19 cellular contexts compared by ENCODE assay signal in the genomic region with DNA sequence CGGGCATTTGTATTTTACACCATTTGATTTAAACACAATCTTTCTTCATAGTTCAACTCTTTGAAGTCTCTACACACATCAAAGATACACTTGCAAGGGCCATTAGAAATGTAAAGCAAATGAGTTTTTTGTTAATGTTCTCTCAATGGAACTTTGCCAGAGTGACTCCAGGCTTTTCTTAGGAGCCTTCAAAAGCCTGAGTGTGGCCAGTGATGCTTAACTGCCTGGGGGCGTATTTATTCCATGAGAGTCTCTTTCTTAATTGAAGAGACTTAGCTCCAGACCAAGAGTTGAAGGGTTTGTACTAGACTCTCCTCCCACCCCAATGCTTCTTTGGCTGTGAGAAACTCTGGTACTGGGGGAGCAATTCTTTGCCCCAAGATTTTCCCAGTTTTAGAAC. TPM values are rescaled to one million over a fixed set of nuclear protein-coding genes. Genes with fewer than 3 reads are reported as not detected.
"Had no signal": no experiment of that assay in that cellular context is flagged by ENCODE, and none has a peak within 500 bp of the region (broad histone marks: within the 10 kb centered on the region; RNA-seq: fewer than 3 reads in every experiment).

No MANE protein-coding gene starts in this region.

- DNase-seq: activated CD4-positive, alpha-beta T cell treated with anti-CD3 and anti-CD28 coated beads, Interleukin-2, amount 10 ng/mL, durations not matched to agents 24 days and 14 days; activated CD4-positive, CD25-positive, alpha-beta regulatory T cell; activated naive CD4-positive, alpha-beta T cell; activated naive CD8-positive, alpha-beta T cell treated with anti-CD3 and anti-CD28 coated beads, Interleukin-2, amount 10 ng/mL, durations not matched to agents 7 days and 5 days; anterior cingulate cortex; cerebellar nuclear complex; effector memory CD4-positive, alpha-beta T cell; mucosa of descending colon; naive thymus-derived CD4-positive, alpha-beta T cell; retina; stimulated activated CD4-positive, alpha-beta T cell treated with anti-CD3 and anti-CD28 coated beads, Interleukin-2, amount 100 ng/mL, for 48 hours; T-helper 2 cell; thyroid gland had no signal

- H3K27me3 Mint-ChIP-seq: activated naive CD8-positive, alpha-beta T cell treated with anti-CD3 and anti-CD28 coated beads, Interleukin-2, amount 10 ng/mL, durations not matched to agents 7 days and 5 days; dendritic cell treated with granulocyte-macrophage colony-stimulating factor and Interleukin-4, amounts not matched to agents 40 ng/mL and 50 ng/mL, for 4 days; stimulated activated memory B cell treated with anti-CD40 and anti-IgM and Interleukin-4, amounts not matched to agents 10 μg/mL and 1 μg/mL and 100 μg/mL, for 72 hours had no signal

- H3K4me1 Mint-ChIP-seq: activated CD4-positive, alpha-beta T cell treated with anti-CD3 and anti-CD28 coated beads, Interleukin-2, amount 10 ng/mL, durations not matched to agents 24 days and 14 days; activated naive CD8-positive, alpha-beta T cell treated with anti-CD3 and anti-CD28 coated beads, Interleukin-2, amount 10 ng/mL, durations not matched to agents 7 days and 5 days; naive thymus-derived CD4-positive, alpha-beta T cell; stimulated activated memory B cell treated with anti-CD40 and anti-IgM and Interleukin-4, amounts not matched to agents 10 μg/mL and 1 μg/mL and 100 μg/mL, for 72 hours had no signal

- ATAC-seq: left lobe of liver; mucosa of descending colon; naive thymus-derived CD4-positive, alpha-beta T cell; stimulated activated memory B cell treated with anti-CD40 and anti-IgM and Interleukin-4, amounts not matched to agents 10 μg/mL and 1 μg/mL and 100 μg/mL, for 72 hours had no signal

- H3K9me3 ChIP-seq: breast epithelium, mucosa of descending colon, thyroid gland had no signal

- H3K27ac Mint-ChIP-seq: activated CD4-positive, alpha-beta T cell treated with anti-CD3 and anti-CD28 coated beads, Interleukin-2, amount 10 ng/mL, durations not matched to agents 24 days and 14 days; activated naive CD8-positive, alpha-beta T cell treated with anti-CD3 and anti-CD28 coated beads, Interleukin-2, amount 10 ng/mL, durations not matched to agents 7 days and 5 days; activated T-helper 1 cell treated with anti-CD3 and anti-CD28 coated beads, Interleukin-12 subunit alpha, Interleukin-12 subunit beta, Interleukin-2, Interleukin-4 antibody, amounts not matched to agents 30 ng/mL and 10 ng/mL and 1 ng/mL, durations not matched to agents 14 hours and 24 hours and 36 hours; dendritic cell treated with granulocyte-macrophage colony-stimulating factor and Interleukin-4, amounts not matched to agents 40 ng/mL and 50 ng/mL, for 4 days; naive thymus-derived CD4-positive, alpha-beta T cell; stimulated activated memory B cell treated with anti-CD40 and anti-IgM and Interleukin-4, amounts not matched to agents 10 μg/mL and 1 μg/mL and 100 μg/mL, for 72 hours had no signal

- H3K4me3 Mint-ChIP-seq: activated CD4-positive, alpha-beta T cell treated with anti-CD3 and anti-CD28 coated beads, Interleukin-2, amount 10 ng/mL, durations not matched to agents 24 days and 14 days; activated naive CD8-positive, alpha-beta T cell treated with anti-CD3 and anti-CD28 coated beads, Interleukin-2, amount 10 ng/mL, durations not matched to agents 7 days and 5 days; activated T-helper 1 cell treated with anti-CD3 and anti-CD28 coated beads, Interleukin-12 subunit alpha, Interleukin-12 subunit beta, Interleukin-2, Interleukin-4 antibody, amounts not matched to agents 30 ng/mL and 10 ng/mL and 1 ng/mL, durations not matched to agents 14 hours and 24 hours and 36 hours; dendritic cell treated with granulocyte-macrophage colony-stimulating factor and Interleukin-4, amounts not matched to agents 40 ng/mL and 50 ng/mL, for 4 days; naive thymus-derived CD4-positive, alpha-beta T cell; stimulated activated memory B cell treated with anti-CD40 and anti-IgM and Interleukin-4, amounts not matched to agents 10 μg/mL and 1 μg/mL and 100 μg/mL, for 72 hours had no signal

- H3K36me3 ChIP-seq: breast epithelium, thyroid gland had no signal

- H3K36me3 Mint-ChIP-seq: activated naive CD8-positive, alpha-beta T cell treated with anti-CD3 and anti-CD28 coated beads, Interleukin-2, amount 10 ng/mL, durations not matched to agents 7 days and 5 days; stimulated activated memory B cell treated with anti-CD40 and anti-IgM and Interleukin-4, amounts not matched to agents 10 μg/mL and 1 μg/mL and 100 μg/mL, for 72 hours had no signal

- H3K27me3 ChIP-seq: breast epithelium, thyroid gland had no signal

- H3K9me3 Mint-ChIP-seq: activated CD4-positive, alpha-beta T cell treated with anti-CD3 and anti-CD28 coated beads, Interleukin-2, amount 10 ng/mL, durations not matched to agents 24 days and 14 days; activated T-helper 1 cell treated with anti-CD3 and anti-CD28 coated beads, Interleukin-12 subunit alpha, Interleukin-12 subunit beta, Interleukin-2, Interleukin-4 antibody, amounts not matched to agents 30 ng/mL and 10 ng/mL and 1 ng/mL, durations not matched to agents 14 hours and 24 hours and 36 hours had no signal

- H3K4me3 ChIP-seq: breast epithelium, mucosa of descending colon, thyroid gland had no signal

RNA-seq across cellular contexts. Expression of a gene that starts 48.6 kb away (rescaled TPM):
- total RNA-seq: activated CD4-positive, alpha-beta T cell treated with anti-CD3 and anti-CD28 coated beads, Interleukin-2, amount 10 ng/mL, durations not matched to agents 24 days and 14 days; activated CD8-positive, alpha-beta memory T cell treated with anti-CD3 and anti-CD28 coated beads for 36 hours; activated T-helper 1 cell treated with anti-CD3 and anti-CD28 coated beads, Interleukin-12 subunit alpha, Interleukin-12 subunit beta, Interleukin-2, Interleukin-4 antibody, amounts not matched to agents 30 ng/mL and 10 ng/mL and 1 ng/mL, durations not matched to agents 14 hours and 24 hours and 36 hours had no signal
